In the genomic region with DNA sequence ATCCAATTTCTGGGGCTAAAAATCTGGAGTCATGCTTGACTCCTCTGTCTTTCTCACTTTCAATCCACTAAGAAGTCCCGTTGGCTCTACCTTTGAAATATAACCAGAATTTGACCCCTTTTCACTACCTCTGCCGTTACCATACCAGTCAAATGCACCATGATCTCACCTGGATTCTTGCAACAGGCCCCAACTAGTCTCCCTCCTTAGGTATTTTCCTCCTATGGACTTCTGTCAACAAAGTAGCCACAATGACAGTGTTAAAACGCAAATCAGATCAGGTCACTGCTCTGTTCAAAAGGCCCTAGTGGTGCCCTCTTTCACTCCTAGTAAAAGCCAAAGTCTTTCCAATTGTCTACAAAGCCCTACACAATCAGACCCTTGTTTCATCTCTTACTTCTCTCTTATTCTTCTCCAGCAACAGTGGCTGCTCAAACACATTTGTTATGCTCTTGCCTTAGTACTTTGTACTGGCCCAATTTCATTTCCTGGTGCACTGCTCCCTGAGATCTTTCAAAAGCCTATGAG, we compare ENCODE assay signal across 21 cellular contexts. TPM values are rescaled to one million over a fixed set of nuclear protein-coding genes. Genes with fewer than 3 reads are reported as not detected.
"Had no signal": no experiment of that assay in that cellular context is flagged by ENCODE, and none has a peak within 500 bp of the region (broad histone marks: within the 10 kb centered on the region; RNA-seq: fewer than 3 reads in every experiment).

No MANE protein-coding gene starts in this region.

- DNase-seq: activated CD4-positive, alpha-beta memory T cell treated with anti-CD3 and anti-CD28 coated beads for 36 hours; activated CD4-positive, alpha-beta T cell treated with anti-CD3 and anti-CD28 coated beads for 36 hours; activated T-cell treated with anti-CD3 and anti-CD28 coated beads for 4 hours; effector CD8-positive, alpha-beta T cell; hypothalamus; left ventricle myocardium inferior; right cardiac atrium; stimulated activated CD4-positive, alpha-beta T cell treated with anti-CD3 and anti-CD28 coated beads, Interleukin-15, amount 100 ng/mL, for 24 hours; stimulated activated CD4-positive, alpha-beta T cell treated with anti-CD3 and anti-CD28 coated beads, Interleukin-4, amount 100 ng/mL, for 1 hour; stomach; T-helper 2 cell; testis; upper lobe of right lung; WERI-Rb-1 had no signal

- H3K4me3 ChIP-seq: cardiac muscle cell, left ventricle myocardium inferior, prostate gland, skin epidermis, stomach, testis, upper lobe of right lung had no signal

- H3K9me3 Mint-ChIP-seq: activated CD4-positive, alpha-beta memory T cell treated with anti-CD3 and anti-CD28 coated beads for 36 hours; dendritic cell treated with granulocyte-macrophage colony-stimulating factor and Interleukin-4, amounts not matched to agents 40 ng/mL and 50 ng/mL, for 4 days; stimulated activated effector memory CD8-positive, alpha-beta T cell treated with anti-CD3 and anti-CD28 coated beads, Interleukin-12 subunit alpha, Interleukin-12 subunit beta, amount 100 ng/mL, for 72 hours had no signal

- H3K9me3 ChIP-seq: left ventricle myocardium inferior, prostate gland, stomach, testis, upper lobe of right lung had no signal

- H3K27ac ChIP-seq: cardiac muscle cell, left ventricle myocardium inferior, prostate gland, skin epidermis, stomach, testis, upper lobe of right lung, WERI-Rb-1 had no signal

- H3K27me3 ChIP-seq: cardiac muscle cell, stomach, testis, upper lobe of right lung had no signal

- H3K4me1 ChIP-seq: prostate gland, stomach, testis, upper lobe of right lung had no signal

- H3K4me1 Mint-ChIP-seq: stimulated activated effector memory CD8-positive, alpha-beta T cell treated with anti-CD3 and anti-CD28 coated beads, Interleukin-12 subunit alpha, Interleukin-12 subunit beta, amount 100 ng/mL, for 72 hours had no signal

- ATAC-seq: activated CD4-positive, alpha-beta T cell treated with anti-CD3 and anti-CD28 coated beads for 36 hours; right cardiac atrium; stimulated activated effector memory CD8-positive, alpha-beta T cell treated with anti-CD3 and anti-CD28 coated beads, Interleukin-12 subunit alpha, Interleukin-12 subunit beta, amount 100 ng/mL, for 72 hours; upper lobe of right lung had no signal

- H3K36me3 ChIP-seq: cardiac muscle cell, left ventricle myocardium inferior, prostate gland, stomach, upper lobe of right lung, WERI-Rb-1 had no signal

- H3K36me3 Mint-ChIP-seq: activated CD4-positive, alpha-beta memory T cell treated with anti-CD3 and anti-CD28 coated beads for 36 hours; activated naive CD8-positive, alpha-beta T cell; stimulated activated effector memory CD8-positive, alpha-beta T cell treated with anti-CD3 and anti-CD28 coated beads, Interleukin-12 subunit alpha, Interleukin-12 subunit beta, amount 100 ng/mL, for 72 hours had no signal

- H3K4me3 Mint-ChIP-seq: activated CD4-positive, alpha-beta memory T cell treated with anti-CD3 and anti-CD28 coated beads for 36 hours; activated CD4-positive, alpha-beta T cell treated with anti-CD3 and anti-CD28 coated beads for 36 hours; activated naive CD8-positive, alpha-beta T cell; dendritic cell treated with granulocyte-macrophage colony-stimulating factor and Interleukin-4, amounts not matched to agents 40 ng/mL and 50 ng/mL, for 4 days; stimulated activated effector memory CD8-positive, alpha-beta T cell treated with anti-CD3 and anti-CD28 coated beads, Interleukin-12 subunit alpha, Interleukin-12 subunit beta, amount 100 ng/mL, for 72 hours had no signal

- H3K27ac Mint-ChIP-seq: activated CD4-positive, alpha-beta memory T cell treated with anti-CD3 and anti-CD28 coated beads for 36 hours; activated CD4-positive, alpha-beta T cell treated with anti-CD3 and anti-CD28 coated beads for 36 hours; activated naive CD8-positive, alpha-beta T cell; dendritic cell treated with granulocyte-macrophage colony-stimulating factor and Interleukin-4, amounts not matched to agents 40 ng/mL and 50 ng/mL, for 4 days; stimulated activated effector memory CD8-positive, alpha-beta T cell treated with anti-CD3 and anti-CD28 coated beads, Interleukin-12 subunit alpha, Interleukin-12 subunit beta, amount 100 ng/mL, for 72 hours had no signal

RNA-seq across cellular contexts. Expression of a gene that starts 48.0 kb away (rescaled TPM):
- polyA plus RNA-seq: neural cell had no signal
